In the genomic region with DNA sequence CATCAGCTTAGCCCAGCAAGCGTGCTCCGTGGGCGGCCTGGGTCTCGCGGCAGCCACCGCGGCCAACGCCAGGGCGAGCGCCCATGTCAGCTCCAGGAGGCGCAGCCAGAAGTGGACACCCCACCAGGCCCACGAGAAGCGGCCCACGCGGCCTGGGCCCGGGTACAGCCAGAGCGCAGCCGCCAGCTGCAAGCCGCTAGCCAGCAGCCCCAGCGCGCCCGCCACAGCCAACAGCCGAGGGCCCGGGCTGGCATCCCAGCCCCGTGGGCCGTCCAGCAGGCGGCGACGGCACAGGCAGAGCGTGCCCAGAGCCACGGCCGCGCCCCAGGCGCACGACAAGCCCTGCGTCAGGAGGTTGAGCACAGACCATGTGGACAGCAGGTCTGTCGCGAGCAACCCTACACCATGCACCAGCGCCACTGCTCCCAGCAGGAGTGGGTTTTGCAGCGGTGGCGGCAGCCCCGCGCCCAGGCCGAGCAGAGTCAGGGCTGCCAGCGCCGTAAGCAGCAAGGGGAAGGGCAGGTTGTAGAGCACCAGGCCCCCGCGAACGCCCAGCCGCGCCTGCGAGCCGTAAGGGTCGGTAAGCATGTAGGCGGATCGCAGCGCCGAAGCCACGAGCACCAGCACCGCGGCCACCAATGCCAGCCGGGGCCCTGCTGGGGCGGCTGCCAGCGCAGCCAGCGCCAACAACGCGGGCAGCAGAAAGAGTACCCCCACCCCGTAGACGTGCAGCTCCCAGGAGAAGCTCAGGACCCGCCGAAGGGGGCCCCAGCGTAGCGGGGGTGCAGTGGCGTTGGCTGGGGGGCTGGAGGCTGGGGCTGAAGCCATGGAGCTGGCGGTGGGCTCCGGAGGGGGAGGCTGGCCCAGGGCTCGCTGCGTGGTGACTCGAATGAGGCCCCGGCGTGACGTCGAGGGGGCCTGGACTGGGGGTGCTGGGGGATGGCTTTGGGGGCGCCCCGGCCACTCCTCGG, we compare ENCODE assay signal across 9 cellular contexts. TPM values are rescaled to one million over a fixed set of nuclear protein-coding genes. Genes with fewer than 3 reads are reported as not detected.
A peak's percentile ranks its signal among the peaks of the same experiment; 100 is the strongest.
DNase-seq lines count a peak whose midpoint lies in the region; ATAC-seq and TF ChIP-seq lines count a peak whose summit lies in the region.
"Had no signal": no experiment of that assay in that cellular context is flagged by ENCODE, and none has a peak within 500 bp of the region (broad histone marks: within the 10 kb centered on the region; RNA-seq: fewer than 3 reads in every experiment).

No MANE protein-coding gene starts in this region.

- TF ChIP-seq CTCF in Calu3 (IDR thresholded peaks at IDR 0.05; ENCODE audit: unreplicated experiment) (peak; percentile 22), epithelial cell of esophagus (IDR thresholded peaks at IDR 0.05; ENCODE audit: insufficient read depth, low read depth, low read length, missing control alignments) (peak; percentile 40)

- no peak overlapping the region for H2BK120ac ChIP-seq in mesendoderm (ENCODE audit: low read depth, low read length)

- no peak overlapping the region for H3K18ac ChIP-seq in mesendoderm (ENCODE audit: low read length)

- no peaks in the 10 kb centered on the region for H3K36me3 ChIP-seq in mesendoderm (ENCODE audit: control insufficient read depth, insufficient read depth, low read length)
- no peaks in the 10 kb centered on the region for H3K36me3 ChIP-seq in aorta (ENCODE audit: control insufficient read depth in 1 of 2, insufficient read depth in 2 of 2, low read length in 1 of 2)
- H3K36me3 ChIP-seq: neutrophil had no signal

- H2AK5ac ChIP-seq in mesendoderm (ENCODE audit: low read length), result no peak overlapping the region

- peak; percentile 87 for ATAC-seq in aorta (ENCODE audit: low FRiP score)
- no peak for ATAC-seq in GM21447 (IDR thresholded peaks at IDR 0.05; ENCODE audit: unreplicated experiment)

- DNase-seq in Calu3, result peak; percentile 89
- peak; percentile 37 for DNase-seq in NCI-H748 treated with DMSO at 0.1 percent for 48 hours (lab: John Stamatoyannopoulos, UW)
- DNase-seq in epithelial cell of esophagus (ENCODE audit: low read depth), result peak; percentile 86
- DNase-seq in mesendoderm, result peak; percentile 88
- DNase-seq in aorta, result peak; percentile 81 to 91
- no peak for DNase-seq in DMS79 (lab: John Stamatoyannopoulos, UW)
- DNase-seq in HEK293T (ENCODE audit: extremely low spot score), result no peak

- peak overlapping the region; percentile 52 for H3K9ac ChIP-seq in mesendoderm (ENCODE audit: low read length)

- H3K36me3 Mint-ChIP-seq in Calu3 (ENCODE audit: insufficient read depth, unreplicated experiment), result peaks cover 29% of the 10 kb centered on the region

- no peaks in the 10 kb centered on the region for H3K27me3 Mint-ChIP-seq in Calu3 (ENCODE audit: unreplicated experiment)

- no peak overlapping the region for H4K5ac ChIP-seq in mesendoderm (ENCODE audit: low read length)

- H3K23ac ChIP-seq in mesendoderm (ENCODE audit: low read length), result peak overlapping the region; percentile 1

- no peak overlapping the region for H3K4ac ChIP-seq in mesendoderm (ENCODE audit: low read depth, low read length)

- H3K79me2 ChIP-seq in mesendoderm (ENCODE audit: control insufficient read depth, insufficient read depth, low read length), result no peaks in the 10 kb centered on the region

- no peak overlapping the region for H3K27ac ChIP-seq in mesendoderm (ENCODE audit: low read depth, low read length)
- peak overlapping the region in 1 of 2 donors; percentile 60 for H3K27ac ChIP-seq in aorta (ENCODE audit: low read depth in 1 of 2, low read length in 2 of 2)
- H3K27ac ChIP-seq: neutrophil had no signal

- CTCF ChIA-PET in Calu3 (lab: Charles Lee) (interaction anchor here (1.0 to 1.8 kb wide), 12 partner anchors 12 to 232 kb away, joined by 3 to 20 read pairs (median 6); a partner anchor contains a TSS), HEK293T (lab: Yijun Ruan, JAX) (interaction anchor here (0.5 to 2.0 kb wide), 5 partner anchors 8 to 1439 kb away, joined by 3 to 26 read pairs (median 4); a partner anchor contains a TSS)

- no peak overlapping the region for H2BK5ac ChIP-seq in mesendoderm (ENCODE audit: low read length)

- no CpG with 5 or more reads among the region's 86 CpGs for WGBS in mesendoderm (ENCODE audit: extremely low coverage, insufficient coverage, low lambda C conversion rate)
- 14 to 16% methylated on average over 83 to 86 of the region's 86 CpGs for WGBS in aorta, 2 donors

- no peaks in the 10 kb centered on the region for H3K79me1 ChIP-seq in mesendoderm (ENCODE audit: low read length)

- no peaks in the 10 kb centered on the region for H3K27me3 ChIP-seq in mesendoderm (ENCODE audit: insufficient read depth, low read length, poor library complexity)
- no peaks in the 10 kb centered on the region for H3K27me3 ChIP-seq in aorta (ENCODE audit: control insufficient read depth in 1 of 2, insufficient read depth in 2 of 2, low read length in 1 of 2)

- H3K4me1 ChIP-seq in mesendoderm (ENCODE audit: control insufficient read depth, low read depth, low read length) (no peaks in the 10 kb centered on the region), aorta (ENCODE audit: control insufficient read depth in 1 of 2, insufficient read depth in 2 of 2, low read length in 2 of 2) (no peaks in the 10 kb centered on the region)

- no peaks in the 10 kb centered on the region for H3K9me3 Mint-ChIP-seq in Calu3 (ENCODE audit: low read depth, unreplicated experiment)

- no peak overlapping the region for H2BK15ac ChIP-seq in mesendoderm (replicated peaks; ENCODE audit: low read depth)

- BruUV-seq in Calu3 (replicated peaks; lab: Mats Ljungman, UMichigan), result no TSS peak

- peak overlapping the region; percentile 96 for H3K4me3 Mint-ChIP-seq in Calu3 (ENCODE audit: low read depth, unreplicated experiment)

- H3K56ac ChIP-seq in mesendoderm (ENCODE audit: low read length), result peak overlapping the region; percentile 83

- H3K27ac Mint-ChIP-seq in Calu3 (ENCODE audit: unreplicated experiment), result no peak overlapping the region

- H3K4me2 ChIP-seq in mesendoderm (ENCODE audit: low read length), result peak overlapping the region; percentile 47

- POLR2A ChIA-PET in HEK293T (lab: Yijun Ruan, JAX), result interaction anchor here (0.7 to 2.8 kb wide), 17 partner anchors 8 to 154 kb away, joined by 3 to 52 read pairs (median 4); a partner anchor contains a TSS

- H3K9me3 ChIP-seq in aorta (ENCODE audit: control insufficient read depth, low read length), result no peaks in the 10 kb centered on the region
- H3K9me3 ChIP-seq: neutrophil had no signal

- no peak overlapping the region for H4K8ac ChIP-seq in mesendoderm (ENCODE audit: low read depth, low read length)

- no peaks in the 10 kb centered on the region for H3K4me1 Mint-ChIP-seq in Calu3 (ENCODE audit: low read depth, unreplicated experiment)

- intact Hi-C loops in Calu3 (cut with micrococcal nuclease; ENCODE audit: unreplicated experiment), result no loop called here
- intact Hi-C loops in aorta (cut with DNase I), result loop anchor here in 1 of 2 donors (5.0 kb wide), 1 partner anchor 230 kb away; no protein-coding TSS in a partner anchor

- H3K4me3 ChIP-seq in epithelial cell of esophagus (ENCODE audit: low read length), result peak overlapping the region; percentile 75
- H3K4me3 ChIP-seq in mesendoderm (ENCODE audit: low read length), result peak overlapping the region; percentile 1
- peak overlapping the region; percentile 10 to 28 for H3K4me3 ChIP-seq in aorta (ENCODE audit: low read length in 2 of 2)

TF ChIP-seq in HEK293T, 16 proteins besides CTCF, POLR2A, EP300 and RAD21:
- TF ChIP-seq HDGF (IDR thresholded peaks at IDR 0.05; ENCODE audit: borderline replicate concordance), result no peak
TF ChIP-seq in HEK293T: peak in this region for 0.

RNA-seq across cellular contexts. Expression of a gene that starts 4.9 kb away (rescaled TPM):
- 1.2 and 1.6 TPM in 2 replicates for total RNA-seq in Calu3 (2022)
- 2.7 TPM for polyA plus RNA-seq in mesendoderm (2013, experiment 1 of 2)
- polyA plus RNA-seq in mesendoderm (2013, experiment 2 of 2), result 2.6 TPM
- 1 to 10 TPM; 1.7 to 2.1 TPM for total RNA-seq in aorta
- 1 to 10 TPM in 1 of 2 donors, under 1 TPM in 1; 0.25 to 2.4 TPM for polyA plus RNA-seq in aorta

RNA-seq across cellular contexts. Expression of a gene that starts 13.7 kb away (rescaled TPM):
- total RNA-seq in Calu3 (2022) (23.2 and 25.4 TPM in 2 replicates), aorta (10 to 100 TPM; 30.8 to 44.3 TPM)
- 2.8 TPM for polyA plus RNA-seq in mesendoderm (2013, experiment 1 of 2)
- polyA plus RNA-seq in mesendoderm (2013, experiment 2 of 2), result 3.3 TPM
- 10 to 100 TPM; 35.7 to 36.2 TPM for polyA plus RNA-seq in aorta

RNA-seq across cellular contexts. Expression of a gene that starts 30.4 kb away (rescaled TPM):
- total RNA-seq in Calu3 (2022) (19.1 and 24.7 TPM in 2 replicates), aorta (10 to 100 TPM; 25.6 to 33.8 TPM)
- 4.5 TPM for polyA plus RNA-seq in mesendoderm (2013, experiment 1 of 2)
- polyA plus RNA-seq in mesendoderm (2013, experiment 2 of 2), result 4.7 TPM
- polyA plus RNA-seq in aorta, result 100 to 1,000 TPM in 1 of 2 donors, 1 to 10 TPM in 1; 8.6 to 108 TPM

RNA-seq across cellular contexts. Expression of a gene that starts 39.3 kb away (rescaled TPM):
- total RNA-seq in Calu3 (2022) (59.2 and 64.2 TPM in 2 replicates), aorta (10 to 100 TPM; 47.8 to 48.8 TPM)
- polyA plus RNA-seq in mesendoderm (2013, experiment 1 of 2), result 29.5 TPM
- 27.8 TPM for polyA plus RNA-seq in mesendoderm (2013, experiment 2 of 2)
- 10 to 100 TPM; 26.3 to 55.8 TPM for polyA plus RNA-seq in aorta

RNA-seq across cellular contexts. Expression of a gene that starts 44.7 kb away (rescaled TPM):
- total RNA-seq in Calu3 (2022) (25.5 and 30.6 TPM in 2 replicates), aorta (10 to 100 TPM; 11.0 to 13.7 TPM)
- 6.0 TPM for polyA plus RNA-seq in mesendoderm (2013, experiment 1 of 2)
- polyA plus RNA-seq in mesendoderm (2013, experiment 2 of 2), result 7.5 TPM
- polyA plus RNA-seq in aorta, result 10 to 100 TPM in 1 of 2 donors, 1 to 10 TPM in 1; 7.0 to 14.5 TPM

Comparison
In these comparisons a context has a peak if more than half of its experiments do, and no peak if none do; other contexts are left out.
1. DNase-seq: peak in Calu3 (single experiment), NCI-H748 treated with DMSO at 0.1 percent for 48 hours (single experiment), epithelial cell of esophagus (single experiment), mesendoderm (single experiment) and aorta (2 of 2); none in DMS79 (single experiment) and HEK293T (single experiment).
2. H3K4me3 ChIP-seq: peak in every context shown above with its lines; median percentile 75 in epithelial cell of esophagus; 19 in aorta; 1 in mesendoderm.